Comparison of ENCODE assay signal across 27 cellular contexts in genomic region chr2:66370824-66371223, GRCh38.
"Had no signal": no experiment of that assay in that cellular context is flagged by ENCODE, and none has a peak within 500 bp of the region (broad histone marks: within the 10 kb centered on the region; RNA-seq: fewer than 3 reads in every experiment).

No MANE protein-coding gene starts in this region.

- H3K27me3 Mint-ChIP-seq: activated CD4-positive, alpha-beta T cell treated with anti-CD3 and anti-CD28 coated beads, Interleukin-2, amount 10 ng/mL, durations not matched to agents 24 days and 14 days; activated CD8-positive, alpha-beta memory T cell treated with anti-CD3 and anti-CD28 coated beads, Interleukin-2, amount 10 ng/mL, durations not matched to agents 7 days and 5 days; activated naive CD8-positive, alpha-beta T cell treated with anti-CD3 and anti-CD28 coated beads, Interleukin-2, amount 50 U/mL, for 24 hours; activated T-cell treated with anti-CD3 and anti-CD28 coated beads, Interleukin-2, amount 50 U/mL, for 24 hours; T-helper 17 cell had no signal

- H3K4me1 Mint-ChIP-seq: activated CD4-positive, alpha-beta T cell treated with anti-CD3 and anti-CD28 coated beads, Interleukin-2, amount 10 ng/mL, durations not matched to agents 24 days and 14 days; activated CD8-positive, alpha-beta memory T cell treated with anti-CD3 and anti-CD28 coated beads, Interleukin-2, amount 10 ng/mL, durations not matched to agents 7 days and 5 days; activated naive CD8-positive, alpha-beta T cell treated with anti-CD3 and anti-CD28 coated beads, Interleukin-2, amount 50 U/mL, for 24 hours; T-helper 17 cell had no signal

- H3K4me3 Mint-ChIP-seq: activated CD4-positive, alpha-beta T cell treated with anti-CD3 and anti-CD28 coated beads, Interleukin-2, amount 10 ng/mL, durations not matched to agents 24 days and 14 days; activated CD8-positive, alpha-beta memory T cell treated with anti-CD3 and anti-CD28 coated beads, Interleukin-2, amount 10 ng/mL, durations not matched to agents 7 days and 5 days; activated naive CD8-positive, alpha-beta T cell treated with anti-CD3 and anti-CD28 coated beads, Interleukin-2, amount 50 U/mL, for 24 hours; activated T-cell treated with anti-CD3 and anti-CD28 coated beads, Interleukin-2, amount 50 U/mL, for 24 hours; activated T-helper 1 cell treated with anti-CD3 and anti-CD28 coated beads, Interleukin-12 subunit alpha, Interleukin-12 subunit beta, Interleukin-2, Interleukin-4 antibody, amounts not matched to agents 30 ng/mL and 10 ng/mL and 1 ng/mL, durations not matched to agents 14 hours and 24 hours and 36 hours; brain; T-helper 17 cell; WTC11 had no signal

- H3K9me3 ChIP-seq: Peyer's patch, SJSA1 had no signal

- H3K36me3 Mint-ChIP-seq: activated CD8-positive, alpha-beta memory T cell treated with anti-CD3 and anti-CD28 coated beads, Interleukin-2, amount 10 ng/mL, durations not matched to agents 7 days and 5 days; activated naive CD4-positive, alpha-beta T cell treated with anti-CD3 and anti-CD28 coated beads, Interleukin-2, amount 50 U/mL, for 72 hours; brain; WTC11 had no signal

- H3K4me3 ChIP-seq: cardiac muscle cell, Peyer's patch, SJSA1 had no signal

- H3K27ac Mint-ChIP-seq: activated CD4-positive, alpha-beta T cell treated with anti-CD3 and anti-CD28 coated beads, Interleukin-2, amount 10 ng/mL, durations not matched to agents 24 days and 14 days; activated CD8-positive, alpha-beta memory T cell treated with anti-CD3 and anti-CD28 coated beads, Interleukin-2, amount 10 ng/mL, durations not matched to agents 7 days and 5 days; activated naive CD4-positive, alpha-beta T cell treated with anti-CD3 and anti-CD28 coated beads, Interleukin-2, amount 50 U/mL, for 72 hours; activated naive CD8-positive, alpha-beta T cell treated with anti-CD3 and anti-CD28 coated beads, Interleukin-2, amount 50 U/mL, for 24 hours; activated T-cell treated with anti-CD3 and anti-CD28 coated beads, Interleukin-2, amount 50 U/mL, for 24 hours; activated T-helper 1 cell treated with anti-CD3 and anti-CD28 coated beads, Interleukin-12 subunit alpha, Interleukin-12 subunit beta, Interleukin-2, Interleukin-4 antibody, amounts not matched to agents 30 ng/mL and 10 ng/mL and 1 ng/mL, durations not matched to agents 14 hours and 24 hours and 36 hours; brain; T-helper 17 cell; WTC11 had no signal

- H3K4me1 ChIP-seq: Peyer's patch, SJSA1 had no signal

- H3K9me3 Mint-ChIP-seq: activated CD4-positive, alpha-beta T cell treated with anti-CD3 and anti-CD28 coated beads, Interleukin-2, amount 10 ng/mL, durations not matched to agents 24 days and 14 days; activated naive CD4-positive, alpha-beta T cell treated with anti-CD3 and anti-CD28 coated beads, Interleukin-2, amount 50 U/mL, for 72 hours; activated naive CD8-positive, alpha-beta T cell treated with anti-CD3 and anti-CD28 coated beads, Interleukin-2, amount 50 U/mL, for 24 hours; activated T-cell treated with anti-CD3 and anti-CD28 coated beads, Interleukin-2, amount 50 U/mL, for 24 hours; activated T-helper 1 cell treated with anti-CD3 and anti-CD28 coated beads, Interleukin-12 subunit alpha, Interleukin-12 subunit beta, Interleukin-2, Interleukin-4 antibody, amounts not matched to agents 30 ng/mL and 10 ng/mL and 1 ng/mL, durations not matched to agents 14 hours and 24 hours and 36 hours; brain had no signal

- H3K27ac ChIP-seq: cardiac muscle cell, Peyer's patch, SJSA1 had no signal

- H3K27me3 ChIP-seq: cardiac muscle cell, Peyer's patch had no signal

- H3K36me3 ChIP-seq: cardiac muscle cell, Peyer's patch, SJSA1 had no signal

- ATAC-seq: activated CD8-positive, alpha-beta memory T cell treated with anti-CD3 and anti-CD28 coated beads, Interleukin-2, amount 10 ng/mL, durations not matched to agents 7 days and 5 days; activated naive CD4-positive, alpha-beta T cell treated with anti-CD3 and anti-CD28 coated beads, Interleukin-2, amount 50 U/mL, for 72 hours; activated naive CD8-positive, alpha-beta T cell treated with anti-CD3 and anti-CD28 coated beads, Interleukin-2, amount 50 U/mL, for 24 hours; T-helper 17 cell; WTC11 had no signal

- DNase-seq: activated CD4-positive, alpha-beta T cell treated with anti-CD3 and anti-CD28 coated beads for 1 hour; activated CD4-positive, alpha-beta T cell treated with anti-CD3 and anti-CD28 coated beads, Interleukin-2, amount 10 ng/mL, durations not matched to agents 24 days and 14 days; activated CD4-positive, alpha-beta T cell treated with anti-CD3 and anti-CD28 coated beads, Interleukin-2, amount 50 U/mL, for 48 hours; activated CD8-positive, alpha-beta memory T cell treated with anti-CD3 and anti-CD28 coated beads, Interleukin-2, amount 10 ng/mL, durations not matched to agents 7 days and 5 days; activated effector memory CD4-positive, alpha-beta T cell treated with Interleukin-2 at 50 U/mL for 16 hours; activated naive CD4-positive, alpha-beta T cell; activated naive CD8-positive, alpha-beta T cell treated with anti-CD3 and anti-CD28 coated beads, Interleukin-2, amount 50 U/mL, for 24 hours; activated T-cell treated with anti-CD3 and anti-CD28 coated beads, Interleukin-2, amount 50 U/mL, for 24 hours; amygdala; KG1; NCI-H1105; NCI-H1436 treated with DMSO at 0.1 percent for 48 hours; NCI-H187; NCI-H2081; NCI-H510A treated with DMSO at 0.1 percent for 48 hours; NCI-H82; OCI-M1; Peyer's patch; SHP77; T-helper 17 cell; T-helper 9 cell had no signal
